In the genomic region with DNA sequence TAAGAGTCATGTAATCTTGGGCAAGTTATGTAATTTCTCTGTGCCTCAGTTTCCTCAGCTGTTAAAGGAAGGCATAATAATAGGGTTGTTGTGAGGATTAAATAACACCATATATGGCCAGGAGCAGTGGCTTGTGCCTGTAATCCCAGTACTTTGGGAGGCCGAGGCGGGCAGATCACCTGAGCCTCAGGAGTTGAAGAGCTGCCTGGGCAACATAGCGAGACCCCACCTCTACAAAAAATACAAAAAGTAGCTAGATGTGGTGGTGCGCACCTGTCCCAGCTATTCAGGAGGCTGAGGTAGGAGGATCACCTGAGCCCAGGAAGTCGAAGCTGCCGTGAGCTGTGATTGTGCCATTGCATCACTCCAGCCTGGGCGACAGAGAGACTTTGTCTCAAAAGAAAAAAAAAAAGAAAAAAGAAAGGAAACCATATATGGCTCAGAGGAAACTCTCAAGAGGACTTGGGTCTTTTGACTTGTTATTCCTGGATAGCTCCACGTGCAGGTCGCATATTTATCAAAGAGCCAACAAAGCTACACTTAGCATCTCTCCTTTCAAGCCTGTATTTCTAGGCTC, we compare ENCODE assay signal across 1 cellular context.
TF ChIP-seq lines count a peak whose summit lies in the region.

No MANE protein-coding gene starts in this region.

TF ChIP-seq in K562, 482 proteins besides CTCF, POLR2A, EP300 and RAD21 (continued from another document):
- TF ChIP-seq, protein P1, sequence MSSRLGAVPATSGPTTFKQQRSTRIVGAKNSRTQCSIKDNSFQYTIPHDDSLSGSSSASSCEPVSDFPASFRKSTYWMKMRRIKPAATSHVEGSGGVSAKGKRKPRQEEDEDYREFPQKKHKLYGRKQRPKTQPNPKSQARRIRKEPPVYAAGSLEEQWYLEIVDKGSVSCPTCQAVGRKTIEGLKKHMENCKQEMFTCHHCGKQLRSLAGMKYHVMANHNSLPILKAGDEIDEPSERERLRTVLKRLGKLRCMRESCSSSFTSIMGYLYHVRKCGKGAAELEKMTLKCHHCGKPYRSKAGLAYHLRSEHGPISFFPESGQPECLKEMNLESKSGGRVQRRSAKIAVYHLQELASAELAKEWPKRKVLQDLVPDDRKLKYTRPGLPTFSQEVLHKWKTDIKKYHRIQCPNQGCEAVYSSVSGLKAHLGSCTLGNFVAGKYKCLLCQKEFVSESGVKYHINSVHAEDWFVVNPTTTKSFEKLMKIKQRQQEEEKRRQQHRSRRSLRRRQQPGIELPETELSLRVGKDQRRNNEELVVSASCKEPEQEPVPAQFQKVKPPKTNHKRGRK (tag; IDR thresholded peaks at IDR 0.05): no peak
- TF ChIP-seq RHOXF2B (CRISPR knock-in tag; conservative IDR thresholded peaks at IDR 0.05) (no peak), ETV5 (CRISPR knock-in tag; IDR thresholded peaks at IDR 0.05; ENCODE audit: low read depth) (no peak), TEAD4 (IDR thresholded peaks at IDR 0.05; ENCODE audit: low read length) (no peak), TEAD4 (CRISPR knock-in tag; IDR thresholded peaks at IDR 0.05; ENCODE audit: borderline replicate concordance) (no peak), EWSR1 (IDR thresholded peaks at IDR 0.05; ENCODE audit: borderline replicate concordance, low read depth, partially characterized antibody) (no peak), ZNF121 (CRISPR knock-in tag; conservative IDR thresholded peaks at IDR 0.05) (peak; percentile 29; the same call in 1 of the 2 replicates), CEBPG (CRISPR knock-in tag; IDR thresholded peaks at IDR 0.05) (no peak), CEBPG (tag; conservative IDR thresholded peaks at IDR 0.05 in 1 of 2, IDR thresholded peaks at IDR 0.05 in 1 of 2) (0 out of 4 replicates have a peak, but pooled peaks of 1 of the 2 experiments have one; percentile 21)
- TF ChIP-seq, protein P2, sequence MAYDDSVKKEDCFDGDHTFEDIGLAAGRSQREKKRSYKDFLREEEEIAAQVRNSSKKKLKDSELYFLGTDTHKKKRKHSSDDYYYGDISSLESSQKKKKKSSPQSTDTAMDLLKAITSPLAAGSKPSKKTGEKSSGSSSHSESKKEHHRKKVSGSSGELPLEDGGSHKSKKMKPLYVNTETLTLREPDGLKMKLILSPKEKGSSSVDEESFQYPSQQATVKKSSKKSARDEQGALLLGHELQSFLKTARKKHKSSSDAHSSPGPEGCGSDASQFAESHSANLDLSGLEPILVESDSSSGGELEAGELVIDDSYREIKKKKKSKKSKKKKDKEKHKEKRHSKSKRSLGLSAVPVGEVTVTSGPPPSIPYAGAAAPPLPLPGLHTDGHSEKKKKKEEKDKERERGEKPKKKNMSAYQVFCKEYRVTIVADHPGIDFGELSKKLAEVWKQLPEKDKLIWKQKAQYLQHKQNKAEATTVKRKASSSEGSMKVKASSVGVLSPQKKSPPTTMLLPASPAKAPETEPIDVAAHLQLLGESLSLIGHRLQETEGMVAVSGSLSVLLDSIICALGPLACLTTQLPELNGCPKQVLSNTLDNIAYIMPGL (CRISPR knock-in tag; IDR thresholded peaks at IDR 0.05): no peak
- TF ChIP-seq, protein P3, sequence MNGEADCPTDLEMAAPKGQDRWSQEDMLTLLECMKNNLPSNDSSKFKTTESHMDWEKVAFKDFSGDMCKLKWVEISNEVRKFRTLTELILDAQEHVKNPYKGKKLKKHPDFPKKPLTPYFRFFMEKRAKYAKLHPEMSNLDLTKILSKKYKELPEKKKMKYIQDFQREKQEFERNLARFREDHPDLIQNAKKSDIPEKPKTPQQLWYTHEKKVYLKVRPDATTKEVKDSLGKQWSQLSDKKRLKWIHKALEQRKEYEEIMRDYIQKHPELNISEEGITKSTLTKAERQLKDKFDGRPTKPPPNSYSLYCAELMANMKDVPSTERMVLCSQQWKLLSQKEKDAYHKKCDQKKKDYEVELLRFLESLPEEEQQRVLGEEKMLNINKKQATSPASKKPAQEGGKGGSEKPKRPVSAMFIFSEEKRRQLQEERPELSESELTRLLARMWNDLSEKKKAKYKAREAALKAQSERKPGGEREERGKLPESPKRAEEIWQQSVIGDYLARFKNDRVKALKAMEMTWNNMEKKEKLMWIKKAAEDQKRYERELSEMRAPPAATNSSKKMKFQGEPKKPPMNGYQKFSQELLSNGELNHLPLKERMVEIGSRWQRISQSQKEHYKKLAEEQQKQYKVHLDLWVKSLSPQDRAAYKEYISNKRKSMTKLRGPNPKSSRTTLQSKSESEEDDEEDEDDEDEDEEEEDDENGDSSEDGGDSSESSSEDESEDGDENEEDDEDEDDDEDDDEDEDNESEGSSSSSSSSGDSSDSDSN (IDR thresholded peaks at IDR 0.05; ENCODE audit: borderline replicate concordance in 1 of 2, low read depth in 2 of 2, low read length in 2 of 2): no peak
